ENCODE assay signal across 24 cellular contexts in the genomic region with DNA sequence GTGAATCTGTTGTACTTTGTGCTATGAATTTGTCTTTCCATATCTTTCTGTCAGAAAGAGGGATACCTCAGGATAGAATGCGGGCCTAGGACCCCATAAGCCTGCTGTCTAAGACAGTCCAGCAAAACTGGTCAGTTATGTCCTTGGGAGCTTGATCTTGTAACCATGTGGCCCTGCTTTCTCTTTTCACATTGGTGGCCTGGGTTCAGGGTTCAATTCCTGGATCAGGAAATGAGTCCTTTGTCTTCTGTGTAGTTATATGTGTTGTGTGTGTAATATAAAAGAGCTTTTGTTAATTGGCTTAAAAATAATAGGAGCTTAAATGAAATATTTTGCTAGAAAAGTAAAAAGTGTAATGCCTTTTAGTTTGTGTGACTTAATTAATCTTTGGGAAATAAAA. TPM values are rescaled to one million over a fixed set of nuclear protein-coding genes. Genes with fewer than 3 reads are reported as not detected.
"Had no signal": no experiment of that assay in that cellular context is flagged by ENCODE, and none has a peak within 500 bp of the region (broad histone marks: within the 10 kb centered on the region; RNA-seq: fewer than 3 reads in every experiment).

No MANE protein-coding gene starts in this region.

- H3K27ac ChIP-seq: colonic mucosa, epithelial cell of prostate, esophagus squamous epithelium, gastrocnemius medialis, heart right ventricle, left lung, lower lobe of right lung had no signal

- H3K9me3 ChIP-seq: colonic mucosa, esophagus squamous epithelium, gastrocnemius medialis, heart right ventricle, left lung, lower lobe of right lung had no signal

- ATAC-seq: effector memory CD8-positive, alpha-beta T cell; esophagus mucosa; gastrocnemius medialis; heart right ventricle; left cardiac atrium; left lung; left ventricle myocardium superior; lower lobe of right lung had no signal

- H3K4me1 ChIP-seq: colonic mucosa, esophagus squamous epithelium, gastrocnemius medialis, heart right ventricle, left lung, lower lobe of right lung had no signal

- H3K4me3 ChIP-seq: colonic mucosa, esophagus squamous epithelium, gastrocnemius medialis, heart right ventricle, left lung, lower lobe of right lung had no signal

- H3K27me3 ChIP-seq: colonic mucosa, esophagus squamous epithelium, gastrocnemius medialis, heart right ventricle, left lung had no signal

- H3K36me3 ChIP-seq: colonic mucosa, esophagus squamous epithelium, gastrocnemius medialis, heart right ventricle, left lung, lower lobe of right lung had no signal

- FAIRE-seq: islet of Langerhans, keratinocyte had no signal

- DNase-seq: colonic mucosa; cortex of kidney; effector CD8-positive, alpha-beta T cell; effector memory CD8-positive, alpha-beta T cell; endodermal cell; erythroblast; esophagus squamous epithelium; foreskin fibroblast; foreskin melanocyte; gastrocnemius medialis; glutamatergic neuron; head of caudate nucleus; heart right ventricle; hippocampal formation; left cardiac atrium; left lung; left ventricle myocardium superior; lower lobe of right lung; mesenchymal stem cell had no signal

RNA-seq across cellular contexts. Expression of a gene that starts 16.9 kb away (rescaled TPM):
- total RNA-seq: lung microvascular endothelial cell had no signal
